ENCODE assay signal across 20 cellular contexts in genomic region chr16:6964679-6965078, GRCh38.
DNase-seq lines count a peak whose midpoint lies in the region; ATAC-seq and TF ChIP-seq lines count a peak whose summit lies in the region.
"Had no signal": no experiment of that assay in that cellular context is flagged by ENCODE, and none has a peak within 500 bp of the region (broad histone marks: within the 10 kb centered on the region; RNA-seq: fewer than 3 reads in every experiment).

No MANE protein-coding gene starts in this region.

- TF ChIP-seq CTCF in neural progenitor cell (IDR thresholded peaks at IDR 0.05) (no peak), HFFc6 (IDR thresholded peaks at IDR 0.05) (no peak)

- H3K4me2 ChIP-seq in neural progenitor cell: peak overlapping the region; percentile 42

- peak overlapping the region; percentile 37 for H3K27ac ChIP-seq in neural progenitor cell
- H3K27ac ChIP-seq: HL-60 had no signal

- H3K9me3 Mint-ChIP-seq in neural progenitor cell (peaks cover 2% of the 10 kb centered on the region), HFFc6 (peaks cover 60% of the 10 kb centered on the region)
- peaks cover 5 to 39% of the 10 kb centered on the region in 2 donors for H3K9me3 Mint-ChIP-seq in stimulated activated naive CD8-positive, alpha-beta T cell treated with anti-CD3 and anti-CD28 coated beads, Interleukin-15, amount 100 ng/mL, for 72 hours

- H3F3A ChIP-seq in neural progenitor cell (ENCODE audit: low read depth): peaks cover 13% of the 10 kb centered on the region

- H2AFZ ChIP-seq in neural progenitor cell (replicated peaks): no peak overlapping the region

- H3K4me1 Mint-ChIP-seq in neural progenitor cell (peaks cover 35% of the 10 kb centered on the region), HFFc6 (ENCODE audit: low read depth) (no peaks in the 10 kb centered on the region)
- no peaks in the 10 kb centered on the region for H3K4me1 Mint-ChIP-seq in stimulated activated naive CD8-positive, alpha-beta T cell treated with anti-CD3 and anti-CD28 coated beads, Interleukin-15, amount 100 ng/mL, for 72 hours
- H3K4me1 Mint-ChIP-seq: CD4-positive, CD25-positive, alpha-beta regulatory T cell; CD8-positive, alpha-beta memory T cell had no signal

- no peak overlapping the region for H3K4me3 ChIP-seq in neural progenitor cell
- H3K4me3 ChIP-seq: HAP-1, K562 had no signal

- no peak overlapping the region for H3K4me3 Mint-ChIP-seq in neural progenitor cell
- H3K4me3 Mint-ChIP-seq in HFFc6: no peak overlapping the region
- no peak overlapping the region for H3K4me3 Mint-ChIP-seq in stimulated activated naive CD8-positive, alpha-beta T cell treated with anti-CD3 and anti-CD28 coated beads, Interleukin-15, amount 100 ng/mL, for 72 hours
- H3K4me3 Mint-ChIP-seq: CD4-positive, CD25-positive, alpha-beta regulatory T cell; CD8-positive, alpha-beta memory T cell had no signal

- H3K36me3 ChIP-seq in neural progenitor cell: no peaks in the 10 kb centered on the region
- H3K36me3 ChIP-seq: BE2C, HAP-1 had no signal

- H3K27ac Mint-ChIP-seq in neural progenitor cell: no peak overlapping the region
- H3K27ac Mint-ChIP-seq in HFFc6: no peak overlapping the region
- H3K27ac Mint-ChIP-seq in stimulated activated naive CD8-positive, alpha-beta T cell treated with anti-CD3 and anti-CD28 coated beads, Interleukin-15, amount 100 ng/mL, for 72 hours: no peak overlapping the region
- H3K27ac Mint-ChIP-seq: CD4-positive, CD25-positive, alpha-beta regulatory T cell; CD8-positive, alpha-beta memory T cell had no signal

- peaks cover 17% of the 10 kb centered on the region for H3K27me3 Mint-ChIP-seq in neural progenitor cell (ENCODE audit: insufficient read depth, low read depth)
- peaks cover 1% of the 10 kb centered on the region; the same call in 1 of the 2 replicates for H3K27me3 Mint-ChIP-seq in HFFc6 (ENCODE audit: insufficient read depth)
- H3K27me3 Mint-ChIP-seq in stimulated activated naive CD8-positive, alpha-beta T cell treated with anti-CD3 and anti-CD28 coated beads, Interleukin-15, amount 100 ng/mL, for 72 hours: no peaks in the 10 kb centered on the region
- H3K27me3 Mint-ChIP-seq: CD4-positive, CD25-positive, alpha-beta regulatory T cell; CD8-positive, alpha-beta memory T cell had no signal

- peaks cover 15% of the 10 kb centered on the region for H3K4me1 ChIP-seq in neural progenitor cell
- H3K4me1 ChIP-seq: BE2C, HAP-1 had no signal

- no peak for ATAC-seq in stimulated activated naive CD8-positive, alpha-beta T cell treated with anti-CD3 and anti-CD28 coated beads, Interleukin-15, amount 100 ng/mL, for 72 hours
- ATAC-seq: K562 had no signal

- no peak overlapping the region for H3K9ac ChIP-seq in neural progenitor cell

- no peaks in the 10 kb centered on the region for H3K9me3 ChIP-seq in neural progenitor cell (ENCODE audit: low read depth)
- H3K9me3 ChIP-seq: BE2C, HAP-1 had no signal

- H3K79me2 ChIP-seq in neural progenitor cell (ENCODE audit: low read depth): no peaks in the 10 kb centered on the region

- DNase-seq in ELF-1 (ENCODE audit: low read depth, low spot score) (peak; percentile 40), NCI-H82 (lab: John Stamatoyannopoulos, UW) (peak; percentile 99), ecto neural progenitor cell (ENCODE audit: low spot score) (peak; percentile 61), neural progenitor cell (ENCODE audit: low spot score) (peak; percentile 80), HFFc6 (no peak), NCI-H1930 (lab: John Stamatoyannopoulos, UW) (no peak), AG08395 (ENCODE audit: low spot score) (no peak)
- no peak for DNase-seq in stimulated activated naive CD8-positive, alpha-beta T cell treated with anti-CD3 and anti-CD28 coated beads, Interleukin-15, amount 100 ng/mL, for 72 hours
- DNase-seq: BE2C; C1 segment of cervical spinal cord; CD4-positive, CD25-positive, alpha-beta regulatory T cell; CD8-positive, alpha-beta memory T cell; COR-L47; DND-41; GDM1; GOT3; IMR-90 had no signal

- H3K27me3 ChIP-seq in neural progenitor cell: peaks cover 45% of the 10 kb centered on the region
- H3K27me3 ChIP-seq: BE2C had no signal

- H4K20me1 ChIP-seq in neural progenitor cell (ENCODE audit: low read depth): no peaks in the 10 kb centered on the region

- H3K36me3 Mint-ChIP-seq in neural progenitor cell (no peaks in the 10 kb centered on the region), HFFc6 (ENCODE audit: low read depth) (no peaks in the 10 kb centered on the region)
- H3K36me3 Mint-ChIP-seq: CD4-positive, CD25-positive, alpha-beta regulatory T cell; CD8-positive, alpha-beta memory T cell had no signal

Comparison
In these comparisons a context has a peak if more than half of its experiments do, and no peak if none do; other contexts are left out.
1. DNase-seq: peak in ELF-1 (single experiment), NCI-H82 (single experiment), ecto neural progenitor cell (single experiment) and neural progenitor cell (single experiment); none in HFFc6 (single experiment), NCI-H1930 (0 of 2), stimulated activated naive CD8-positive, alpha-beta T cell treated with anti-CD3 and anti-CD28 coated beads, Interleukin-15, amount 100 ng/mL, for 72 hours (0 of 2) and AG08395 (single experiment).